In genomic region chr5:154189819-154190651, GRCh38 we compare ENCODE assay signal across 8 cellular contexts. TPM values are rescaled to one million over a fixed set of nuclear protein-coding genes. Genes with fewer than 3 reads are reported as not detected.
DNase-seq lines count a peak whose midpoint lies in the region; ATAC-seq and TF ChIP-seq lines count a peak whose summit lies in the region.

No MANE protein-coding gene starts in this region.

- intact Hi-C loops in left lung (cut with DNase I), result loop anchor here in 1 of 2 donors (10.0 kb wide), 1 partner anchor 215 kb away; no protein-coding TSS in a partner anchor

- H3K4me3 ChIP-seq in AG04450 (ENCODE audit: low read depth, low read length) (peak overlapping the region; percentile 79), left lung (peak overlapping the region; percentile 84 to 97)

- POLR2A ChIA-PET in AG04450 (lab: Yijun Ruan, JAX), result interaction anchor here (0.5 to 2.1 kb wide), 14 partner anchors 9 to 215 kb away, joined by 3 to 18 read pairs (median 6); partner anchors contain the start of genes FAM114A2 and MFAP3

- peak; percentile 60 for TF ChIP-seq CTCF in AG04450 (IDR thresholded peaks at IDR 0.05; ENCODE audit: low read depth, low read length)
- peak in 1 of 2 donors; percentile 35 for TF ChIP-seq CTCF in left lung (IDR thresholded peaks at IDR 0.05)

- no peaks in the 10 kb centered on the region for H3K36me3 ChIP-seq in left lung

- DNase-seq in AG04450 (ENCODE audit: low read depth, low spot score), result no peak
- peak; percentile 60 for DNase-seq in NCI-H2196 treated with DMSO at 0.1 percent for 48 hours (lab: John Stamatoyannopoulos, UW; ENCODE audit: unreplicated experiment)
- peak; percentile 74 to 80 for DNase-seq in activated CD4-positive, alpha-beta T cell treated with anti-CD3 and anti-CD28 coated beads for 4 hours
- DNase-seq in cortex of kidney (lab: John Stamatoyannopoulos, UW), result peak; percentile 11
- peak; percentile 90 to 96 for DNase-seq in left lung
- peak; percentile 76 to 81 for DNase-seq in stimulated activated CD4-positive, alpha-beta T cell treated with anti-CD3 and anti-CD28 coated beads, Interleukin-2, amount 100 ng/mL, for 24 hours

- H3K4me1 ChIP-seq in left lung, result peaks cover 19 to 32% of the 10 kb centered on the region in 2 donors

- H3K27ac ChIP-seq in AG04450 (ENCODE audit: low read depth, low read length) (no peak overlapping the region), left lung (peak overlapping the region; percentile 70 to 84)

- ATAC-seq in GM18517 (IDR thresholded peaks at IDR 0.05; ENCODE audit: unreplicated experiment) (peak; percentile 78), HG02981 (IDR thresholded peaks at IDR 0.05; ENCODE audit: unreplicated experiment) (peak; percentile 65), left lung (peak; percentile 97)

- no peaks in the 10 kb centered on the region; the same call in 1 of the 2 replicates for H3K9me3 ChIP-seq in AG04450 (ENCODE audit: control insufficient read depth, insufficient read depth, low read length)
- no peaks in the 10 kb centered on the region for H3K9me3 ChIP-seq in left lung

- CTCF ChIA-PET in AG04450 (lab: Charles Lee), result interaction anchor here (0.7 to 7.6 kb wide), 13 partner anchors 7 to 278 kb away, joined by 3 to 98 read pairs (median 3); no protein-coding TSS in a partner anchor

- H3K27me3 ChIP-seq in AG04450 (ENCODE audit: control insufficient read depth, insufficient read depth, low read length) (no peaks in the 10 kb centered on the region), left lung (peaks cover 0 to 11% of the 10 kb centered on the region in 2 donors)

RNA-seq across cellular contexts. Expression of gene GALNT10, which starts 0.5 kb away (rescaled TPM):
- polyA plus RNA-seq in AG04450 (2011; rRNA removed), result 93.1 and 109 TPM in 2 replicates
- polyA minus RNA-seq in AG04450 (2011; rRNA and poly(A)+ RNA removed), result 158 and 224 TPM in 2 replicates
- 100 to 1,000 TPM in 1 of 2 donors, 10 to 100 TPM in 1; 65.3 to 117 TPM for total RNA-seq in left lung
